18 cellular contexts compared by ENCODE assay signal in the genomic region with DNA sequence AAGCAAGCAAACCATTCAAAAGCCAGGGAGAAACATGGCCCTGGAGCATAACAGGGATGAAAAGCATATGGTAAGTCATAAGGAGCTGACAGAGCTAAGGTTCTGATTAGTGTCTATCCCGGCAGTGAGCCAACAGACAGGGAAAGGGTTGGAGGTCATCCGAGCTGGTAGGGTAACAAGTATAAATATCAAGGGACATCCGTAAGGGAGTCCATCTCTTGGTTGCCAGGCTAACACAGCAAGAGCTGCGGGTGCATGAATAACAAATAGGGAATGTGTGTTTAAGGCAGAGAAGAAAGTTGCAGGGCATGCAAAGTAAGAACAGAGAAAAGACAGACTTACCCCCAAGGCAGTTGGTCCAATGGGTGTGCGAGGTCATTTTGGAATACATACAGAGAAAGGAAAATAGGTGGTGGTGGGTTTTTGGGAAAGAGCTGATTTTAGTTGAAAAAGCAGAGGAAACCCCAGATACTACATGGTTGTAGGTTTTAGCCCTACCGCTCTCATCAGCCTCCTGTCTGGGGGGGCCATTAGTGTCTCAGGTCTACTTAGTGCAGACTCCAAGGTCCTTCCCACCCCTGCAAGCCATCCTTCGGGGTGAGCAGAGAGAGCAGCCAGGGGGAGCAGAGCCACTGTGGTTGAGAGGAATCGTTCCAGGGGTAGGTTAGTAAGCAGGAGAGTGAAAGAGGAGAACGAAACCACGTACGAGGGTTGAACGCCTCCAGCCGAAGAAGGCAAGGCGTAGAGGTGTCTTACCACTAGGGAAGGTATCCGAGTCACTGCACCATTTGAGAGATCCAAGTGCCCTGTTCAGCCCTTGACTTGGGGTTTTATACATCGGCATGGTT. TPM values are rescaled to one million over a fixed set of nuclear protein-coding genes. Genes with fewer than 3 reads are reported as not detected.
DNase-seq lines count a peak whose midpoint lies in the region; ATAC-seq and TF ChIP-seq lines count a peak whose summit lies in the region.
"Had no signal": no experiment of that assay in that cellular context is flagged by ENCODE, and none has a peak within 500 bp of the region (broad histone marks: within the 10 kb centered on the region; RNA-seq: fewer than 3 reads in every experiment).

ERVFRD-1 (minus strand) TSS at position 805 of the 848 bp plus-strand sequence. CDS start 6,415 bp downstream, outside the sequence.

- H3K9me3 ChIP-seq in colonic mucosa = no peaks in the 10 kb centered on the region
- H3K9me3 ChIP-seq: A549, tibial nerve had no signal

- H3K27me3 ChIP-seq in colonic mucosa = no peaks in the 10 kb centered on the region
- H3K27me3 ChIP-seq: tibial nerve had no signal

- DNase-seq in activated CD4-positive, alpha-beta T cell treated with anti-CD3 and anti-CD28 coated beads, Interleukin-2, amount 10 ng/mL, durations not matched to agents 7 days and 5 days = no peak
- DNase-seq in activated CD4-positive, alpha-beta T cell treated with anti-CD3 and anti-CD28 coated beads, Interleukin-2, amount 50 U/mL, for 1 hour = no peak
- peak; percentile 31 for DNase-seq in activated CD8-positive, alpha-beta T cell treated with anti-CD3 and anti-CD28 coated beads for 36 hours
- DNase-seq in endothelial cell (ENCODE audit: low spot score) (no peak), colonic mucosa (no peak), LoVo (ENCODE audit: low spot score) (no peak)
- DNase-seq in stimulated activated naive CD8-positive, alpha-beta T cell treated with anti-CD3 and anti-CD28 coated beads, Interleukin-15, amount 100 ng/mL, for 72 hours = no peak
- DNase-seq in stimulated activated CD4-positive, alpha-beta T cell treated with anti-CD3 and anti-CD28 coated beads, Interleukin-12 subunit alpha, Interleukin-12 subunit beta, amount 100 ng/mL, for 4 hours = no peak
- DNase-seq: activated effector memory CD4-positive, alpha-beta T cell treated with Interleukin-2 at 50 U/mL for 16 hours; DMS53; HCEC 1CT; NCI-H1092 had no signal

- intact Hi-C loops in activated CD8-positive, alpha-beta T cell treated with anti-CD3 and anti-CD28 coated beads for 36 hours (cut with micrococcal nuclease) = no loop called here
- intact Hi-C loops in colonic mucosa (cut with DNase I) = no loop called here

- CTCF ChIA-PET in activated CD4-positive, alpha-beta T cell treated with anti-CD3 and anti-CD28 coated beads, Interleukin-2, amount 10 ng/mL, durations not matched to agents 7 days and 5 days (lab: Charles Lee) = interaction anchor here (0.7 to 0.8 kb wide), 2 partner anchors 63 to 310 kb away, joined by 3 to 4 read pairs; no protein-coding TSS in a partner anchor
- CTCF ChIA-PET in activated CD8-positive, alpha-beta T cell treated with anti-CD3 and anti-CD28 coated beads for 36 hours (lab: Charles Lee) = interaction anchor here (1.5 kb wide), 1 partner anchor 25 kb away, joined by 3 read pairs; no protein-coding TSS in a partner anchor

- POLR2A ChIA-PET in activated CD4-positive, alpha-beta T cell treated with anti-CD3 and anti-CD28 coated beads, Interleukin-2, amount 10 ng/mL, durations not matched to agents 7 days and 5 days (lab: Charles Lee) = interaction anchor here (0.7 kb wide), 1 partner anchor 18 kb away, joined by 6 read pairs; no protein-coding TSS in a partner anchor
- POLR2A ChIA-PET in activated CD8-positive, alpha-beta T cell treated with anti-CD3 and anti-CD28 coated beads for 36 hours (lab: Charles Lee) = no interaction called here

- H3K27me3 Mint-ChIP-seq in activated CD4-positive, alpha-beta T cell treated with anti-CD3 and anti-CD28 coated beads, Interleukin-2, amount 10 ng/mL, durations not matched to agents 7 days and 5 days = no peaks in the 10 kb centered on the region
- H3K27me3 Mint-ChIP-seq in activated CD8-positive, alpha-beta T cell treated with anti-CD3 and anti-CD28 coated beads for 36 hours = no peaks in the 10 kb centered on the region
- no peaks in the 10 kb centered on the region for H3K27me3 Mint-ChIP-seq in endothelial cell (ENCODE audit: unreplicated experiment)
- no peaks in the 10 kb centered on the region for H3K27me3 Mint-ChIP-seq in stimulated activated naive CD8-positive, alpha-beta T cell treated with anti-CD3 and anti-CD28 coated beads, Interleukin-15, amount 100 ng/mL, for 72 hours

- H3K4me1 Mint-ChIP-seq in activated CD4-positive, alpha-beta T cell treated with anti-CD3 and anti-CD28 coated beads, Interleukin-2, amount 10 ng/mL, durations not matched to agents 7 days and 5 days = peaks cover 21% of the 10 kb centered on the region
- peaks cover 24% of the 10 kb centered on the region for H3K4me1 Mint-ChIP-seq in activated CD8-positive, alpha-beta T cell treated with anti-CD3 and anti-CD28 coated beads for 36 hours (ENCODE audit: low read depth)
- H3K4me1 Mint-ChIP-seq in endothelial cell (ENCODE audit: unreplicated experiment) = peaks cover 26% of the 10 kb centered on the region
- H3K4me1 Mint-ChIP-seq in stimulated activated naive CD8-positive, alpha-beta T cell treated with anti-CD3 and anti-CD28 coated beads, Interleukin-15, amount 100 ng/mL, for 72 hours = peaks cover 37% of the 10 kb centered on the region

- no peaks in the 10 kb centered on the region for H3K9me3 Mint-ChIP-seq in activated CD4-positive, alpha-beta T cell treated with anti-CD3 and anti-CD28 coated beads, Interleukin-2, amount 10 ng/mL, durations not matched to agents 7 days and 5 days
- H3K9me3 Mint-ChIP-seq in activated CD8-positive, alpha-beta T cell treated with anti-CD3 and anti-CD28 coated beads for 36 hours = no peaks in the 10 kb centered on the region
- no peaks in the 10 kb centered on the region for H3K9me3 Mint-ChIP-seq in endothelial cell (ENCODE audit: unreplicated experiment)
- no peaks in the 10 kb centered on the region for H3K9me3 Mint-ChIP-seq in stimulated activated naive CD8-positive, alpha-beta T cell treated with anti-CD3 and anti-CD28 coated beads, Interleukin-15, amount 100 ng/mL, for 72 hours

- peak; percentile 72 for ATAC-seq in activated CD8-positive, alpha-beta T cell treated with anti-CD3 and anti-CD28 coated beads for 36 hours
- peak; percentile 64 for ATAC-seq in stimulated activated naive CD8-positive, alpha-beta T cell treated with anti-CD3 and anti-CD28 coated beads, Interleukin-15, amount 100 ng/mL, for 72 hours
- ATAC-seq: A549 had no signal

- no peak within 1 kb of the TSS for H3K4me3 ChIP-seq in colonic mucosa
- H3K4me3 ChIP-seq: A549, tibial nerve had no signal

- peaks cover 5% of the 10 kb centered on the region for H3K36me3 Mint-ChIP-seq in activated CD4-positive, alpha-beta T cell treated with anti-CD3 and anti-CD28 coated beads, Interleukin-2, amount 10 ng/mL, durations not matched to agents 7 days and 5 days (ENCODE audit: low read depth)
- H3K36me3 Mint-ChIP-seq in activated CD8-positive, alpha-beta T cell treated with anti-CD3 and anti-CD28 coated beads for 36 hours (ENCODE audit: low read depth) = peaks cover 3% of the 10 kb centered on the region
- H3K36me3 Mint-ChIP-seq in endothelial cell (ENCODE audit: low read depth, unreplicated experiment) = no peaks in the 10 kb centered on the region

- peak within 1 kb of the TSS; percentile 43 for H3K4me3 Mint-ChIP-seq in activated CD4-positive, alpha-beta T cell treated with anti-CD3 and anti-CD28 coated beads, Interleukin-2, amount 10 ng/mL, durations not matched to agents 7 days and 5 days
- peak within 1 kb of the TSS; percentile 36 for H3K4me3 Mint-ChIP-seq in activated CD8-positive, alpha-beta T cell treated with anti-CD3 and anti-CD28 coated beads for 36 hours
- H3K4me3 Mint-ChIP-seq in endothelial cell (ENCODE audit: unreplicated experiment) = no peak within 1 kb of the TSS
- H3K4me3 Mint-ChIP-seq in stimulated activated naive CD8-positive, alpha-beta T cell treated with anti-CD3 and anti-CD28 coated beads, Interleukin-15, amount 100 ng/mL, for 72 hours = peak within 1 kb of the TSS; percentile 24 to 54

- no peaks in the 10 kb centered on the region for H3K4me1 ChIP-seq in colonic mucosa

- no peak within 1 kb of the TSS for H3K27ac Mint-ChIP-seq in activated CD4-positive, alpha-beta T cell treated with anti-CD3 and anti-CD28 coated beads, Interleukin-2, amount 10 ng/mL, durations not matched to agents 7 days and 5 days
- H3K27ac Mint-ChIP-seq in activated CD8-positive, alpha-beta T cell treated with anti-CD3 and anti-CD28 coated beads for 36 hours = peak within 1 kb of the TSS; percentile 26
- H3K27ac Mint-ChIP-seq in endothelial cell (ENCODE audit: unreplicated experiment) = peak within 1 kb of the TSS; percentile 54
- peak within 1 kb of the TSS; percentile 7 to 31 for H3K27ac Mint-ChIP-seq in stimulated activated naive CD8-positive, alpha-beta T cell treated with anti-CD3 and anti-CD28 coated beads, Interleukin-15, amount 100 ng/mL, for 72 hours

- TF ChIP-seq CTCF in activated CD8-positive, alpha-beta T cell treated with anti-CD3 and anti-CD28 coated beads for 36 hours (IDR thresholded peaks at IDR 0.05) = no peak
- TF ChIP-seq CTCF in endothelial cell (IDR thresholded peaks at IDR 0.05; ENCODE audit: unreplicated experiment) = no peak
- TF ChIP-seq CTCF in colonic mucosa (IDR thresholded peaks at IDR 0.05) = no peak

- no peaks in the 10 kb centered on the region for H3K36me3 ChIP-seq in colonic mucosa
- H3K36me3 ChIP-seq: tibial nerve had no signal

- no peak within 1 kb of the TSS for H3K27ac ChIP-seq in colonic mucosa
- H3K27ac ChIP-seq: A549, tibial nerve had no signal

- H3K9ac ChIP-seq in colonic mucosa (ENCODE audit: low read depth in 2 of 2, low read length in 2 of 2) = no peak within 1 kb of the TSS

RNA-seq across cellular contexts. Expression of gene ERVFRD-1, which starts in this region (rescaled TPM):
- not detected for total RNA-seq in activated CD4-positive, alpha-beta T cell treated with anti-CD3 and anti-CD28 coated beads, Interleukin-2, amount 10 ng/mL, durations not matched to agents 7 days and 5 days
- total RNA-seq in activated CD8-positive, alpha-beta T cell treated with anti-CD3 and anti-CD28 coated beads for 36 hours = not detected
- total RNA-seq in endothelial cell (ENCODE audit: unreplicated experiment) = not detected
- total RNA-seq in colonic mucosa = under 1 TPM in 1 of 2 donors, not detected in 1; 0.10 TPM
- total RNA-seq: HT1080, myocyte, NCI-H460, skeletal muscle tissue had no signal

Comparison
In these comparisons a context has a peak if more than half of its experiments do, and no peak if none do; other contexts are left out.
1. Peak in DNase-seq and ATAC-seq in activated CD8-positive, alpha-beta T cell treated with anti-CD3 and anti-CD28 coated beads for 36 hours; RNA of the gene not detected or under 1 TPM.